In genomic region chr9:137078701-137079400, GRCh38 we compare ENCODE assay signal across 10 cellular contexts. TPM values are rescaled to one million over a fixed set of nuclear protein-coding genes. Genes with fewer than 3 reads are reported as not detected.
DNase-seq lines count a peak whose midpoint lies in the region; ATAC-seq and TF ChIP-seq lines count a peak whose summit lies in the region.
"Had no signal": no experiment of that assay in that cellular context is flagged by ENCODE, and none has a peak within 500 bp of the region (broad histone marks: within the 10 kb centered on the region; RNA-seq: fewer than 3 reads in every experiment).

No MANE protein-coding gene starts in this region.

- WGBS in testis, 2 donors, result 48% methylated on average over 23 to 47 of the region's 51 CpGs

- H3K9me3 Mint-ChIP-seq in activated T-cell treated with anti-CD3 and anti-CD28 coated beads, Interleukin-2, amount 50 U/mL, for 4 hours, result no peaks in the 10 kb centered on the region
- H3K9me3 Mint-ChIP-seq in activated naive CD8-positive, alpha-beta T cell (ENCODE audit: low read depth), result no peaks in the 10 kb centered on the region

- H3K36me3 Mint-ChIP-seq in activated T-cell treated with anti-CD3 and anti-CD28 coated beads, Interleukin-2, amount 50 U/mL, for 4 hours (ENCODE audit: insufficient read depth), result peaks cover 2% of the 10 kb centered on the region
- H3K36me3 Mint-ChIP-seq in activated naive CD8-positive, alpha-beta T cell, result no peaks in the 10 kb centered on the region

- H3K9me3 ChIP-seq in testis, result no peaks in the 10 kb centered on the region

- ATAC-seq in activated T-cell treated with anti-CD3 and anti-CD28 coated beads, Interleukin-2, amount 50 U/mL, for 4 hours, result no peak
- ATAC-seq in left colon (peak; percentile 78), GM18870 (IDR thresholded peaks at IDR 0.05; ENCODE audit: unreplicated experiment) (no peak)

- H3K4me1 Mint-ChIP-seq in activated T-cell treated with anti-CD3 and anti-CD28 coated beads, Interleukin-2, amount 50 U/mL, for 4 hours (ENCODE audit: low read depth), result peaks cover 7% of the 10 kb centered on the region
- H3K4me1 Mint-ChIP-seq in activated naive CD8-positive, alpha-beta T cell (ENCODE audit: low read depth), result peaks cover 7% of the 10 kb centered on the region

- H3K27me3 ChIP-seq in testis, result no peaks in the 10 kb centered on the region

- no peak for DNase-seq in activated T-cell treated with anti-CD3 and anti-CD28 coated beads, Interleukin-2, amount 50 U/mL, for 4 hours
- DNase-seq in activated T-cell treated with anti-CD3 and anti-CD28 coated beads, Interleukin-2, amount 50 U/mL, for 48 hours, result no peak
- peak in 1 of 2 donors; percentile 67 for DNase-seq in left colon
- DNase-seq in testis, result peak; percentile 30
- no peak for DNase-seq in NCI-H1694 (lab: John Stamatoyannopoulos, UW)
- no peak for DNase-seq in NCI-H82 (lab: John Stamatoyannopoulos, UW)
- DNase-seq: WERI-Rb-1 had no signal

- H3K4me1 ChIP-seq in testis, result peaks cover 17% of the 10 kb centered on the region

- H3K36me3 ChIP-seq in testis (ENCODE audit: low read depth, missing control alignments), result no peaks in the 10 kb centered on the region

- intact Hi-C loops in left colon (cut with DNase I, micrococcal nuclease) (no loop called here), testis (cut with DNase I; ENCODE audit: low total_unique reads) (no loop called here)

- TF ChIP-seq POLR2A in testis (IDR thresholded peaks at IDR 0.05), result no peak

- H3K27me3 Mint-ChIP-seq in activated T-cell treated with anti-CD3 and anti-CD28 coated beads, Interleukin-2, amount 50 U/mL, for 4 hours (ENCODE audit: low read depth), result no peaks in the 10 kb centered on the region
- H3K27me3 Mint-ChIP-seq in activated naive CD8-positive, alpha-beta T cell, result no peaks in the 10 kb centered on the region

- no peak overlapping the region for H3K27ac Mint-ChIP-seq in activated naive CD8-positive, alpha-beta T cell

- peak overlapping the region; percentile 37 for H3K4me3 Mint-ChIP-seq in activated T-cell treated with anti-CD3 and anti-CD28 coated beads, Interleukin-2, amount 50 U/mL, for 4 hours
- H3K4me3 Mint-ChIP-seq in activated naive CD8-positive, alpha-beta T cell, result peak overlapping the region; percentile 63

- no peak overlapping the region for H3K27ac ChIP-seq in testis
- H3K27ac ChIP-seq: KMS-11 had no signal

- peak overlapping the region in 1 of 2 donors; percentile 67 for H3K4me3 ChIP-seq in testis

- TF ChIP-seq CTCF in testis (IDR thresholded peaks at IDR 0.05), result no peak

RNA-seq across cellular contexts. Expression of gene UAP1L1, which starts 1.5 kb away (rescaled TPM):
- total RNA-seq in activated T-cell treated with anti-CD3 and anti-CD28 coated beads, Interleukin-2, amount 50 U/mL, for 4 hours, result 1 to 10 TPM; 5.6 to 8.4 (median 7.8) TPM
- 10 to 100 TPM; 13.0 to 18.2 TPM for total RNA-seq in left colon
- total RNA-seq in testis, result 10 to 100 TPM in 1 of 2 donors, 1 to 10 TPM in 1; 7.2 to 10.1 TPM
- 6.9 TPM for polyA plus RNA-seq in testis (ENCODE audit: insufficient read depth, low read depth, low replicate concordance)

RNA-seq across cellular contexts. Expression of gene MAN1B1, which starts 7.9 kb away (rescaled TPM):
- 10 to 100 TPM; 30.7 to 34.0 (median 33.5) TPM for total RNA-seq in activated T-cell treated with anti-CD3 and anti-CD28 coated beads, Interleukin-2, amount 50 U/mL, for 4 hours
- total RNA-seq in left colon, result 10 to 100 TPM; 50.0 to 53.5 TPM
- total RNA-seq in testis, result 100 to 1,000 TPM; 122 to 124 TPM
- polyA plus RNA-seq in testis (ENCODE audit: insufficient read depth, low read depth, low replicate concordance), result 62.2 TPM

RNA-seq across cellular contexts. Expression of gene SAPCD2, which starts 8.5 kb away (rescaled TPM):
- total RNA-seq in activated T-cell treated with anti-CD3 and anti-CD28 coated beads, Interleukin-2, amount 50 U/mL, for 4 hours, result 1 to 10 TPM; 3.6 to 5.5 (median 4.6) TPM
- total RNA-seq in left colon, result 10 to 100 TPM; 10.3 to 16.8 TPM
- total RNA-seq in testis, result 1 to 10 TPM; 1.4 to 1.7 TPM
- 0.78 TPM for polyA plus RNA-seq in testis (ENCODE audit: insufficient read depth, low read depth, low replicate concordance)

RNA-seq across cellular contexts. Expression of gene ENTPD2, which starts 25.0 kb away (rescaled TPM):
- total RNA-seq in activated T-cell treated with anti-CD3 and anti-CD28 coated beads, Interleukin-2, amount 50 U/mL, for 4 hours, result under 1 TPM in 1 of 3 donors, not detected in 2; 0.34 TPM
- 10 to 100 TPM; 25.0 to 26.3 TPM for total RNA-seq in left colon
- total RNA-seq in testis, result 1 to 10 TPM; 5.7 to 9.6 TPM
- polyA plus RNA-seq in testis (ENCODE audit: insufficient read depth, low read depth, low replicate concordance), result 8.5 TPM

RNA-seq across cellular contexts. Expression of gene NPDC1, which starts 32.9 kb away (rescaled TPM):
- 10 to 100 TPM; 15.1 to 33.0 (median 23.2) TPM for total RNA-seq in activated T-cell treated with anti-CD3 and anti-CD28 coated beads, Interleukin-2, amount 50 U/mL, for 4 hours
- total RNA-seq in left colon (100 to 1,000 TPM; 170 to 204 TPM), testis (100 to 1,000 TPM in 1 of 2 donors, 10 to 100 TPM in 1; 75.9 to 103 TPM)
- polyA plus RNA-seq in testis (ENCODE audit: insufficient read depth, low read depth, low replicate concordance), result 47.7 TPM
